Comparison of ENCODE assay signal across 1 cellular context in the genomic region with DNA sequence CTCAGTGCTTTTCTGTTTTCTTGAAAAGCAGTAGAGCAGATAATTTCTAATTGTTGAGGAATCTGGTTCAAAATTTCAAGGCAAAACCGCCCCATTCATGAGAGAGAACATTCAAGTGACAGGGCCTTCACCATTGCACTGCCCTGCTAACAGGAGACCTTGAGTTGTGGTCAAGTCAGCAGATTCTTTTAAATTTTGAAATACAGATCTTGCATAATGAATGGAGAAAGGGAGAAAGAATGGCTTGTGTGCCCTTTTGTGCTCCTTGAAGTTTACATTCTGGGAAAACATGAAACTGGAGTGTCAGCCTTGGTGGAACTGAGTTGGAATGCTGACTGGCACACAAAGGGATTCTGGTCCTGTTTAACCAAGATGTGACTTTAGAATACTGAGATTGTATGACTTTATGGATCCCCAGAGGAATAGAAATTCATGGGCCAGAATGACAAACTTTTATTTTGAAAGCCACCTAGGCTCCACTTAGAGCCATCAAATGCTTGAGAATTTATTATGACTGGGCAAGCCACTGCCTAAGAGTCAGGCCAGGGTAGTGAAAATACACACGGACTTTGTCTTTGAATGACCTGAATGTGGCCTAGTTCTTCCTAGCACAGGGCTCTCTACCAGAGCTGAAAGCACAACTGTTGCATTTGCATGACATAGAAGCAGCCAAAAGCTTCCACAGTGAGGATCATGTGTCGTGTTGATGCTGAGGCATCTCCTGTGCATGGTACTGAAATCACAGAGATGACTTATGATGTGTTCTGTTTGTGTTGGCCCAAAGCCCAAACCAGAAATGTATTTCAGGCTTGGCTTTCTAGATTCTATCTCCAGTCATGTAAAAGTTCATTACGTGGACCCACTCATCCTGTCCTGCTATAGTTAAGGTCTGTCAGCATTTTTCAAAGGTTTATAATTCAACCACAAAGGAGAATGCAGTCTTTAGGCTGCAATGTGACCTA.
TF ChIP-seq lines count a peak whose summit lies in the region.

No MANE protein-coding gene starts in this region.

TF ChIP-seq in H1, 55 proteins besides CTCF, POLR2A, EP300 and RAD21:
- TF ChIP-seq, protein P1, sequence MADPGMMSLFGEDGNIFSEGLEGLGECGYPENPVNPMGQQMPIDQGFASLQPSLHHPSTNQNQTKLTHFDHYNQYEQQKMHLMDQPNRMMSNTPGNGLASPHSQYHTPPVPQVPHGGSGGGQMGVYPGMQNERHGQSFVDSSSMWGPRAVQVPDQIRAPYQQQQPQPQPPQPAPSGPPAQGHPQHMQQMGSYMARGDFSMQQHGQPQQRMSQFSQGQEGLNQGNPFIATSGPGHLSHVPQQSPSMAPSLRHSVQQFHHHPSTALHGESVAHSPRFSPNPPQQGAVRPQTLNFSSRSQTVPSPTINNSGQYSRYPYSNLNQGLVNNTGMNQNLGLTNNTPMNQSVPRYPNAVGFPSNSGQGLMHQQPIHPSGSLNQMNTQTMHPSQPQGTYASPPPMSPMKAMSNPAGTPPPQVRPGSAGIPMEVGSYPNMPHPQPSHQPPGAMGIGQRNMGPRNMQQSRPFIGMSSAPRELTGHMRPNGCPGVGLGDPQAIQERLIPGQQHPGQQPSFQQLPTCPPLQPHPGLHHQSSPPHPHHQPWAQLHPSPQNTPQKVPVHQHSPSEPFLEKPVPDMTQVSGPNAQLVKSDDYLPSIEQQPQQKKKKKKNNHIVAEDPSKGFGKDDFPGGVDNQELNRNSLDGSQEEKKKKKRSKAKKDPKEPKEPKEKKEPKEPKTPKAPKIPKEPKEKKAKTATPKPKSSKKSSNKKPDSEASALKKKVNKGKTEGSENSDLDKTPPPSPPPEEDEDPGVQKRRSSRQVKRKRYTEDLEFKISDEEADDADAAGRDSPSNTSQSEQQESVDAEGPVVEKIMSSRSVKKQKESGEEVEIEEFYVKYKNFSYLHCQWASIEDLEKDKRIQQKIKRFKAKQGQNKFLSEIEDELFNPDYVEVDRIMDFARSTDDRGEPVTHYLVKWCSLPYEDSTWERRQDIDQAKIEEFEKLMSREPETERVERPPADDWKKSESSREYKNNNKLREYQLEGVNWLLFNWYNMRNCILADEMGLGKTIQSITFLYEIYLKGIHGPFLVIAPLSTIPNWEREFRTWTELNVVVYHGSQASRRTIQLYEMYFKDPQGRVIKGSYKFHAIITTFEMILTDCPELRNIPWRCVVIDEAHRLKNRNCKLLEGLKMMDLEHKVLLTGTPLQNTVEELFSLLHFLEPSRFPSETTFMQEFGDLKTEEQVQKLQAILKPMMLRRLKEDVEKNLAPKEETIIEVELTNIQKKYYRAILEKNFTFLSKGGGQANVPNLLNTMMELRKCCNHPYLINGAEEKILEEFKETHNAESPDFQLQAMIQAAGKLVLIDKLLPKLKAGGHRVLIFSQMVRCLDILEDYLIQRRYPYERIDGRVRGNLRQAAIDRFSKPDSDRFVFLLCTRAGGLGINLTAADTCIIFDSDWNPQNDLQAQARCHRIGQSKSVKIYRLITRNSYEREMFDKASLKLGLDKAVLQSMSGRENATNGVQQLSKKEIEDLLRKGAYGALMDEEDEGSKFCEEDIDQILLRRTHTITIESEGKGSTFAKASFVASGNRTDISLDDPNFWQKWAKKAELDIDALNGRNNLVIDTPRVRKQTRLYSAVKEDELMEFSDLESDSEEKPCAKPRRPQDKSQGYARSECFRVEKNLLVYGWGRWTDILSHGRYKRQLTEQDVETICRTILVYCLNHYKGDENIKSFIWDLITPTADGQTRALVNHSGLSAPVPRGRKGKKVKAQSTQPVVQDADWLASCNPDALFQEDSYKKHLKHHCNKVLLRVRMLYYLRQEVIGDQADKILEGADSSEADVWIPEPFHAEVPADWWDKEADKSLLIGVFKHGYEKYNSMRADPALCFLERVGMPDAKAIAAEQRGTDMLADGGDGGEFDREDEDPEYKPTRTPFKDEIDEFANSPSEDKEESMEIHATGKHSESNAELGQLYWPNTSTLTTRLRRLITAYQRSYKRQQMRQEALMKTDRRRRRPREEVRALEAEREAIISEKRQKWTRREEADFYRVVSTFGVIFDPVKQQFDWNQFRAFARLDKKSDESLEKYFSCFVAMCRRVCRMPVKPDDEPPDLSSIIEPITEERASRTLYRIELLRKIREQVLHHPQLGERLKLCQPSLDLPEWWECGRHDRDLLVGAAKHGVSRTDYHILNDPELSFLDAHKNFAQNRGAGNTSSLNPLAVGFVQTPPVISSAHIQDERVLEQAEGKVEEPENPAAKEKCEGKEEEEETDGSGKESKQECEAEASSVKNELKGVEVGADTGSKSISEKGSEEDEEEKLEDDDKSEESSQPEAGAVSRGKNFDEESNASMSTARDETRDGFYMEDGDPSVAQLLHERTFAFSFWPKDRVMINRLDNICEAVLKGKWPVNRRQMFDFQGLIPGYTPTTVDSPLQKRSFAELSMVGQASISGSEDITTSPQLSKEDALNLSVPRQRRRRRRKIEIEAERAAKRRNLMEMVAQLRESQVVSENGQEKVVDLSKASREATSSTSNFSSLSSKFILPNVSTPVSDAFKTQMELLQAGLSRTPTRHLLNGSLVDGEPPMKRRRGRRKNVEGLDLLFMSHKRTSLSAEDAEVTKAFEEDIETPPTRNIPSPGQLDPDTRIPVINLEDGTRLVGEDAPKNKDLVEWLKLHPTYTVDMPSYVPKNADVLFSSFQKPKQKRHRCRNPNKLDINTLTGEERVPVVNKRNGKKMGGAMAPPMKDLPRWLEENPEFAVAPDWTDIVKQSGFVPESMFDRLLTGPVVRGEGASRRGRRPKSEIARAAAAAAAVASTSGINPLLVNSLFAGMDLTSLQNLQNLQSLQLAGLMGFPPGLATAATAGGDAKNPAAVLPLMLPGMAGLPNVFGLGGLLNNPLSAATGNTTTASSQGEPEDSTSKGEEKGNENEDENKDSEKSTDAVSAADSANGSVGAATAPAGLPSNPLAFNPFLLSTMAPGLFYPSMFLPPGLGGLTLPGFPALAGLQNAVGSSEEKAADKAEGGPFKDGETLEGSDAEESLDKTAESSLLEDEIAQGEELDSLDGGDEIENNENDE (IDR thresholded peaks at IDR 0.05; ENCODE audit: insufficient replicate concordance, low read length): peak; percentile 64
- TF ChIP-seq POU5F1 (IDR thresholded peaks at IDR 0.05; ENCODE audit: low read depth, low read length) (no peak), MAFK (IDR thresholded peaks at IDR 0.05; ENCODE audit: low read depth, low read length) (peak; percentile 31; the same call in 1 of the 2 replicates)
